ENCODE assay signal across 19 cellular contexts in the genomic region with DNA sequence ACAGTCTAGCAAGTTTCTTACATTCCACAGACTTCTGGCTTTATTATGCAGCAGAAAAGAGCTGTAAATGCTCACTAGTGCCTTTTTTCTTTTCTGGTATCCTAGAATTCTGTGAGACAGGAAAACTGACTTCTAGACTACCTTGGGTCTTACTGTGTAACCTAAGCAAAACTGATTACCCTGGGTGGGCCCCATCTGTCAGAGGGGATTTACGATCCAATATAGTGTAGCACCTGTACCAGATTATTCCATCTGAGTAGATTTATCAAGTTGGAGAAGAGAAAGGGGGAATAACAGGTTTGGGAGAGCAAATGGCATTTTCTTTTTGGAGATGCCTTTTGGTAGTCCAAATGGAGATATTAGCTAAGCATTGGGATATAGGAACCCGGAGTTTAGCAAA. TPM values are rescaled to one million over a fixed set of nuclear protein-coding genes. Genes with fewer than 3 reads are reported as not detected.
"Had no signal": no experiment of that assay in that cellular context is flagged by ENCODE, and none has a peak within 500 bp of the region (broad histone marks: within the 10 kb centered on the region; RNA-seq: fewer than 3 reads in every experiment).

No MANE protein-coding gene starts in this region.

- H3K36me3 ChIP-seq: brain microvascular endothelial cell, right lobe of liver had no signal

- H3K27ac ChIP-seq: brain microvascular endothelial cell, foreskin keratinocyte, parathyroid adenoma, right lobe of liver, skin epidermis, testis had no signal

- H3K79me2 ChIP-seq: parathyroid adenoma had no signal

- DNase-seq: activated T-cell treated with anti-CD3 and anti-CD28 coated beads, Interleukin-2, amount 50 U/mL, for 1 hour; aorta; brain microvascular endothelial cell; effector memory CD4-positive, alpha-beta T cell; foreskin keratinocyte; left ventricle myocardium superior; mammary epithelial cell; midbrain; natural killer cell; right lobe of liver; stimulated activated CD4-positive, alpha-beta T cell treated with anti-CD3 and anti-CD28 coated beads, Interleukin-2, amount 100 ng/mL, for 24 hours; T-helper 1 cell; testis had no signal

- H3K9ac ChIP-seq: parathyroid adenoma had no signal

- H3K9me3 ChIP-seq: right lobe of liver, testis had no signal

- H3K4me3 ChIP-seq: right lobe of liver, skin epidermis, testis had no signal

- H3K27me3 ChIP-seq: brain microvascular endothelial cell, foreskin keratinocyte, right lobe of liver, testis had no signal

- H3K4me1 ChIP-seq: foreskin keratinocyte, parathyroid adenoma, right lobe of liver, testis had no signal

RNA-seq across cellular contexts. Expression of a gene that starts 46.7 kb away (rescaled TPM):
- total RNA-seq: activated naive CD4-positive, alpha-beta T cell treated with anti-CD3 and anti-CD28 coated beads, Interleukin-2, amount 50 U/mL, for 72 hours; activated T-helper 17 cell treated with anti-CD3 and anti-CD28 coated beads, Interleukin-2, amount 50 U/mL, for 72 hours; dermis microvascular lymphatic vessel endothelial cell; foreskin keratinocyte; left ventricle myocardium superior; mammary epithelial cell; natural killer cell had no signal
- polyA plus RNA-seq: aorta, esophagus, foreskin keratinocyte, mammary epithelial cell had no signal
